In the genomic region with DNA sequence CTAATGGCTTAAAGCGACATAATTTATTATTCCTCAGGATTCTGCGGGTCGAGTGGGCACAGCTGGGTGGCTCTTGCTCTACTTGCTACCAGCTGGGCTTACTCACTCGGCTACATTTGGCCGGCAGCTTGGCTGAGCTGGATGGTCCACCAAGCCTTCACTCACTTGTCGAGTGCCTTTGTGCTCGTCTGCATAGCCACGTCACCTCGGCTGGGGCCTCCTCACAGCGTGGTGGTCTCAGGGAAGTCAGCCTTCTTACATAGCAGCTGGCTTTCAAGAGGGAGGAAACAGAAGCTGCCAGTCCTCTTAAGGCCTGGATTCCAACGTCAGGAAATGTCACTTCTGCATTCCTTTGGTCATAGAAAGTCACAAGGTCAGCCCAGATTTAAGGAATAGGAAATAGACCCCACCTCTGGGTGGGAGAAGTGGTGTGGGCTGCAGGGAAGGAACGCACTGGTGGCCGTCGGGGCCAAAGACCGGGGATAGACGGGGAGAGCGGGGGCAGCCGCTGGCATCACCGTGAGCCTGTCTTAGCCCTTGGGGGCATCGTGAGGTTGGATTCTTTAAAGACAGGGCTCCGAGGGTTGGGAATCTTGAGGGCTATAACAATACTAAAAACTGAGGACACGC, we compare ENCODE assay signal across 1 cellular context.
TF ChIP-seq lines count a peak whose summit lies in the region.

No MANE protein-coding gene starts in this region.

TF ChIP-seq in HepG2, 621 proteins besides CTCF, POLR2A, EP300 and RAD21 (continued from another document):
- TF ChIP-seq, protein P1, sequence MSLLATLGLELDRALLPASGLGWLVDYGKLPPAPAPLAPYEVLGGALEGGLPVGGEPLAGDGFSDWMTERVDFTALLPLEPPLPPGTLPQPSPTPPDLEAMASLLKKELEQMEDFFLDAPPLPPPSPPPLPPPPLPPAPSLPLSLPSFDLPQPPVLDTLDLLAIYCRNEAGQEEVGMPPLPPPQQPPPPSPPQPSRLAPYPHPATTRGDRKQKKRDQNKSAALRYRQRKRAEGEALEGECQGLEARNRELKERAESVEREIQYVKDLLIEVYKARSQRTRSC (CRISPR knock-in tag; IDR thresholded peaks at IDR 0.05; ENCODE audit: low read depth): no peak
- TF ChIP-seq SOX5 (CRISPR knock-in tag; IDR thresholded peaks at IDR 0.05; ENCODE audit: borderline replicate concordance): no peak
- TF ChIP-seq ZNF891 (CRISPR knock-in tag; IDR thresholded peaks at IDR 0.05): no peak
- no peak for TF ChIP-seq ZBTB20 (CRISPR knock-in tag; IDR thresholded peaks at IDR 0.05; ENCODE audit: borderline replicate concordance, low read depth)
- no peak for TF ChIP-seq ZNF451 (CRISPR knock-in tag; IDR thresholded peaks at IDR 0.05)
- no peak for TF ChIP-seq AGO2 (optimal IDR thresholded peaks at IDR 0.05; ENCODE audit: low read depth, low read length)
- no peak for TF ChIP-seq JDP2 (CRISPR knock-in tag; IDR thresholded peaks at IDR 0.05; ENCODE audit: borderline replicate concordance)
- TF ChIP-seq, protein P2, sequence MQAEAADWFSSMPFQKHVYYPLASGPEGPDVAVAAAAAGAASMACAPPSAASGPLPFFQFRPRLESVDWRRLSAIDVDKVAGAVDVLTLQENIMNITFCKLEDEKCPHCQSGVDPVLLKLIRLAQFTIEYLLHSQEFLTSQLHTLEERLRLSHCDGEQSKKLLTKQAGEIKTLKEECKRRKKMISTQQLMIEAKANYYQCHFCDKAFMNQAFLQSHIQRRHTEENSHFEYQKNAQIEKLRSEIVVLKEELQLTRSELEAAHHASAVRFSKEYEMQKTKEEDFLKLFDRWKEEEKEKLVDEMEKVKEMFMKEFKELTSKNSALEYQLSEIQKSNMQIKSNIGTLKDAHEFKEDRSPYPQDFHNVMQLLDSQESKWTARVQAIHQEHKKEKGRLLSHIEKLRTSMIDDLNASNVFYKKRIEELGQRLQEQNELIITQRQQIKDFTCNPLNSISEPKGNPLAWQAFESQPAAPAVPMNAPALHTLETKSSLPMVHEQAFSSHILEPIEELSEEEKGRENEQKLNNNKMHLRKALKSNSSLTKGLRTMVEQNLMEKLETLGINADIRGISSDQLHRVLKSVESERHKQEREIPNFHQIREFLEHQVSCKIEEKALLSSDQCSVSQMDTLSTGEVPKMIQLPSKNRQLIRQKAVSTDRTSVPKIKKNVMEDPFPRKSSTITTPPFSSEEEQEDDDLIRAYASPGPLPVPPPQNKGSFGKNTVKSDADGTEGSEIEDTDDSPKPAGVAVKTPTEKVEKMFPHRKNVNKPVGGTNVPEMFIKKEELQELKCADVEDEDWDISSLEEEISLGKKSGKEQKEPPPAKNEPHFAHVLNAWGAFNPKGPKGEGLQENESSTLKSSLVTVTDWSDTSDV (CRISPR knock-in tag; IDR thresholded peaks at IDR 0.05): no peak
- TF ChIP-seq FOXA1 (IDR thresholded peaks at IDR 0.05): no peak
- TF ChIP-seq FOXA1 (CRISPR knock-in tag; IDR thresholded peaks at IDR 0.05): no peak
